11 cellular contexts compared by ENCODE assay signal in genomic region chr19:37928527-37929286, GRCh38. TPM values are rescaled to one million over a fixed set of nuclear protein-coding genes. Genes with fewer than 3 reads are reported as not detected.
DNase-seq lines count a peak whose midpoint lies in the region; ATAC-seq and FAIRE-seq lines count a peak whose summit lies in the region.
"Had no signal": no experiment of that assay in that cellular context is flagged by ENCODE, and none has a peak within 500 bp of the region (broad histone marks: within the 10 kb centered on the region; RNA-seq: fewer than 3 reads in every experiment).

No MANE protein-coding gene starts in this region.

- ATAC-seq in HG03159 (IDR thresholded peaks at IDR 0.05; ENCODE audit: unreplicated experiment) (peak; percentile 65), T-helper 17 cell (peak; percentile 70)

- DNase-seq in GM19239 (ENCODE audit: insufficient read length, low spot score) (peak; percentile 50), T-helper 17 cell (no peak), GM23248 (no peak), RPMI8226 (no peak)
- no peak for DNase-seq in activated effector memory CD4-positive, alpha-beta T cell treated with Interleukin-2 at 50 U/mL for 16 hours
- DNase-seq in central memory CD4-positive, alpha-beta T cell = no peak
- DNase-seq: naive thymus-derived CD8-positive, alpha-beta T cell had no signal

- WGBS in GM23248 (ENCODE audit: low coverage in 1 of 2, low lambda C conversion rate in 2 of 2, missing lambda C conversion rate in 2 of 2), 2 experiments = 73 to 76% methylated on average over 5 of the region's 5 CpGs

- peaks cover 14% of the 10 kb centered on the region for H3K4me1 Mint-ChIP-seq in T-helper 17 cell

- H3K27ac ChIP-seq in BLaER1 = peak overlapping the region; percentile 70
- no peak overlapping the region for H3K27ac ChIP-seq in GM23248

- no peak overlapping the region for H2AFZ ChIP-seq in GM23248

- H3K9me3 ChIP-seq in BLaER1 (no peaks in the 10 kb centered on the region), T-helper 17 cell (ENCODE audit: control insufficient read depth, low read length, poor library complexity, severe bottlenecking) (no peaks in the 10 kb centered on the region), GM23248 (ENCODE audit: low read depth) (no peaks in the 10 kb centered on the region)

- peaks cover 78% of the 10 kb centered on the region for H3K4me1 ChIP-seq in BLaER1
- peaks cover 15% of the 10 kb centered on the region for H3K4me1 ChIP-seq in GM23248 (ENCODE audit: insufficient read depth)

- peaks cover 100% of the 10 kb centered on the region for H3K79me2 ChIP-seq in GM23248 (ENCODE audit: insufficient read depth)

- H4K20me1 ChIP-seq in BLaER1 (no peaks in the 10 kb centered on the region; the same call in 1 of the 2 replicates), GM23248 (ENCODE audit: insufficient read depth) (no peaks in the 10 kb centered on the region)

- H3K36me3 ChIP-seq in BLaER1 = no peaks in the 10 kb centered on the region; the same call in 1 of the 2 replicates
- no peaks in the 10 kb centered on the region for H3K36me3 ChIP-seq in GM23248 (ENCODE audit: low read depth)

- peak overlapping the region; percentile 63 for H3K27ac Mint-ChIP-seq in T-helper 17 cell

- no peaks in the 10 kb centered on the region for H3K27me3 Mint-ChIP-seq in T-helper 17 cell
- H3K27me3 Mint-ChIP-seq: naive thymus-derived CD8-positive, alpha-beta T cell had no signal

- H3F3A ChIP-seq in GM23248 (ENCODE audit: insufficient read depth) = no peaks in the 10 kb centered on the region

- H3K4me2 ChIP-seq in BLaER1 (peak overlapping the region; percentile 83), GM23248 (ENCODE audit: unreplicated experiment) (no peak overlapping the region)

- no peak overlapping the region for H3K4me3 Mint-ChIP-seq in T-helper 17 cell

- H3K9ac ChIP-seq in BLaER1 (peak overlapping the region; percentile 7), GM23248 (no peak overlapping the region)

- in situ Hi-C loops in GM23248 (cut with MboI) = no loop called here

- no peak overlapping the region for H3K4me3 ChIP-seq in BLaER1
- H3K4me3 ChIP-seq in GM23248 = no peak overlapping the region

- no peaks in the 10 kb centered on the region for H3K27me3 ChIP-seq in BLaER1
- no peaks in the 10 kb centered on the region for H3K27me3 ChIP-seq in GM23248 (replicated peaks; ENCODE audit: insufficient read depth)

- FAIRE-seq in GM19239 (lab: Jason Lieb, UNC) = peak; percentile 92

- no peaks in the 10 kb centered on the region for H3K9me2 ChIP-seq in GM23248 (ENCODE audit: insufficient read depth)

- H3K36me3 Mint-ChIP-seq in T-helper 17 cell (ENCODE audit: low read depth) = peaks cover 7% of the 10 kb centered on the region

RNA-seq across cellular contexts. Expression of gene SIPA1L3, which starts 21.7 kb away (rescaled TPM):
- total RNA-seq in T-helper 17 cell = 10 to 100 TPM; 29.5 to 32.2 TPM
- 12.1 and 34.3 TPM in 2 replicates for total RNA-seq in GM23248 (2014; rRNA removed; shearing (Covaris generic))
- 2.6 and 3.7 TPM in 2 replicates for polyA plus RNA-seq in GM23248 (2016; fragmentation: Nextera tagmentation; extraction: Ambion mirVana)

RNA-seq across cellular contexts. Expression of gene WDR87, which starts 22.3 kb away (rescaled TPM):
- total RNA-seq in T-helper 17 cell = not detected
- not detected in 2 replicates for total RNA-seq in GM23248 (2014; rRNA removed; shearing (Covaris generic))
- polyA plus RNA-seq in GM23248 (2016; fragmentation: Nextera tagmentation; extraction: Ambion mirVana) = not detected in 2 replicates
- total RNA-seq: endothelial cell of umbilical vein; LHCN-M2; naive thymus-derived CD8-positive, alpha-beta T cell had no signal
- polyA plus RNA-seq: endothelial cell of umbilical vein; naive thymus-derived CD8-positive, alpha-beta T cell had no signal
